In the genomic region with DNA sequence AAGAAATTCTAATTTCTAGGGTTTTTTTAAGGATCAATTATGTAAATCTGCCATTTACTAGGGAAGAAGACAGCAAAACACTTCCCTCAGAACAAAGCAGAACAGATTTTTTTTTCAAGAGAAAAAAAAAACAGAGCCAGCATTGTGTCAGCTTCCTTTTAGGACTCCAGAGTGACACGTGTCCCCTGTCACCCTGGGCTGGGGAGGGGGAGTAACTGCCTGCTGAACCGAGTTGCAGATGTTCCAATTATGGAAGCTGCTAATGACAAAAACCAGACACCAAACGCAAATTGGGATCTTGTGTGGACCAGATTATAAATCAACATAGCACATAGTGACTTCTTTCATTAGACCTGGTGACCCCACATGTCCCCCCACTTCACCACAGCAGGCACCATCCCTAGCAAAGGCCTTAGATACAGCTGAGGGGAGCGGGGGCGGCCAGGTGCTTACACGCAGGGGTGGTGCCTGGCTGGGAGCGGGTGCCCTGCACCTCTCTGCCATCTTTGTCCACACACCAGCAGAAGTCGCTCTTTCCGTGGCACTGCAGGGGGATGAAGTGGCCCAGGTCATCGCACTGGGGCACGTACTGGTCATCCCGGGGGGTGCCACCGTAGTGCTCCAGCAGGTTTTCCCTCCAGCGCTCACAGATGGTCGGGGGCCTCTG, we compare ENCODE assay signal across 18 cellular contexts. TPM values are rescaled to one million over a fixed set of nuclear protein-coding genes. Genes with fewer than 3 reads are reported as not detected.
DNase-seq lines count a peak whose midpoint lies in the region; ATAC-seq and TF ChIP-seq lines count a peak whose summit lies in the region.
"Had no signal": no experiment of that assay in that cellular context is flagged by ENCODE, and none has a peak within 500 bp of the region (broad histone marks: within the 10 kb centered on the region; RNA-seq: fewer than 3 reads in every experiment).

No MANE protein-coding gene starts in this region.

- H3K9me3 ChIP-seq in SK-N-SH: no peaks in the 10 kb centered on the region
- H3K9me3 ChIP-seq: spleen, thyroid gland had no signal

- no peak overlapping the region for H2AFZ ChIP-seq in SK-N-SH (ENCODE audit: low read depth)

- 88% methylated on average over 12 of the region's 15 CpGs for WGBS in SK-N-SH (ENCODE audit: low lambda C conversion rate)

- no peak for TF ChIP-seq CTCF in SK-N-SH (IDR thresholded peaks at IDR 0.05)
- no peak for TF ChIP-seq CTCF in CD14-positive monocyte (IDR thresholded peaks at IDR 0.05)

- intact Hi-C loops in Right ventricle myocardium superior (cut with DNase I): loop anchor here (5.0 kb wide), 1 partner anchor 53 kb away; a partner anchor contains a TSS
- intact Hi-C loops in CD14-positive monocyte (cut with micrococcal nuclease): no loop called here

- POLR2A ChIA-PET in SK-N-SH (lab: Yijun Ruan, JAX): no interaction called here

- TF ChIP-seq RAD21 in SK-N-SH (IDR thresholded peaks at IDR 0.05; ENCODE audit: low read length): no peak

- H3F3A ChIP-seq in SK-N-SH (replicated peaks; ENCODE audit: insufficient read depth): peaks cover 3% of the 10 kb centered on the region

- H3K9me3 Mint-ChIP-seq in memory B cell (no peaks in the 10 kb centered on the region), CD14-positive monocyte (no peaks in the 10 kb centered on the region)
- H3K9me3 Mint-ChIP-seq: activated CD4-positive, alpha-beta T cell treated with anti-CD3 and anti-CD28 coated beads, Interleukin-2, amount 10 ng/mL, durations not matched to agents 7 days and 5 days; HFFc6; naive thymus-derived CD4-positive, alpha-beta T cell had no signal

- no peaks in the 10 kb centered on the region for H3K4me1 Mint-ChIP-seq in memory B cell
- H3K4me1 Mint-ChIP-seq in CD14-positive monocyte: peaks cover 4% of the 10 kb centered on the region

- no peak overlapping the region; a peak in 1 of 4 replicates for H3K27ac ChIP-seq in SK-N-SH (ENCODE audit: low read depth in 2 of 2, low read length in 1 of 2)
- H3K27ac ChIP-seq in temporal lobe (ENCODE audit: low read depth, low read length): peak overlapping the region; percentile 98
- H3K27ac ChIP-seq: C4-2B, parathyroid adenoma, spleen had no signal

- no peak overlapping the region for H3K4me3 ChIP-seq in SK-N-SH (ENCODE audit: low read depth in 2 of 2, low read length in 1 of 2)
- H3K4me3 ChIP-seq: spleen, thyroid gland had no signal

- DNase-seq in SK-N-SH (peak; percentile 62), Right ventricle myocardium superior (peak; percentile 76), memory B cell (ENCODE audit: low spot score in 2 of 2) (no peak), CD14-positive monocyte (ENCODE audit: low spot score) (no peak)
- DNase-seq in activated CD4-positive, alpha-beta T cell treated with anti-CD3 and anti-CD28 coated beads for 48 hours: no peak
- DNase-seq: 8988T; activated CD4-positive, alpha-beta T cell treated with anti-CD3 and anti-CD28 coated beads, Interleukin-2, amount 10 ng/mL, durations not matched to agents 7 days and 5 days; amniotic stem cell; DMS153; HFFc6; naive thymus-derived CD4-positive, alpha-beta T cell; spleen had no signal

- H3K27ac Mint-ChIP-seq in memory B cell (peak overlapping the region; percentile 29), CD14-positive monocyte (no peak overlapping the region)
- H3K27ac Mint-ChIP-seq: activated CD4-positive, alpha-beta T cell treated with anti-CD3 and anti-CD28 coated beads, Interleukin-2, amount 10 ng/mL, durations not matched to agents 7 days and 5 days; HFFc6 had no signal

- ATAC-seq in SK-N-SH treated with all-trans-retinoic acid at 6 μM for 48 hours (no peak), Right ventricle myocardium superior (ENCODE audit: poor library complexity) (peak; percentile 76), memory B cell (ENCODE audit: low read depth) (no peak), HG03442 (IDR thresholded peaks at IDR 0.05; ENCODE audit: unreplicated experiment) (no peak)

- peaks cover 9% of the 10 kb centered on the region for H3K27me3 Mint-ChIP-seq in memory B cell
- peaks cover 1 to 4% (median 3%) of the 10 kb centered on the region in 3 donors for H3K27me3 Mint-ChIP-seq in CD14-positive monocyte (ENCODE audit: low read depth in 3 of 3)

- no peak overlapping the region for H3K4me3 Mint-ChIP-seq in memory B cell
- H3K4me3 Mint-ChIP-seq in CD14-positive monocyte: no peak overlapping the region
- H3K4me3 Mint-ChIP-seq: activated CD4-positive, alpha-beta T cell treated with anti-CD3 and anti-CD28 coated beads, Interleukin-2, amount 10 ng/mL, durations not matched to agents 7 days and 5 days; HFFc6; naive thymus-derived CD4-positive, alpha-beta T cell had no signal

- CTCF ChIA-PET in SK-N-SH (lab: Yijun Ruan, JAX): interaction anchor here (0.7 to 2.6 kb wide), 14 partner anchors 8 to 123 kb away, joined by 3 to 13 read pairs (median 3); no protein-coding TSS in a partner anchor

- peaks cover 11% of the 10 kb centered on the region for H3K36me3 Mint-ChIP-seq in memory B cell
- peaks cover 19 to 23% of the 10 kb centered on the region in 2 donors for H3K36me3 Mint-ChIP-seq in CD14-positive monocyte

- H3K9me2 ChIP-seq in SK-N-SH: no peaks in the 10 kb centered on the region

- no peaks in the 10 kb centered on the region for H3K79me2 ChIP-seq in SK-N-SH (ENCODE audit: insufficient read depth)
- H3K79me2 ChIP-seq: parathyroid adenoma had no signal

- H3K4me2 ChIP-seq in SK-N-SH: no peak overlapping the region

- no peaks in the 10 kb centered on the region for H3K27me3 ChIP-seq in SK-N-SH (ENCODE audit: insufficient read depth)
- H3K27me3 ChIP-seq: spleen, thyroid gland had no signal

- H3K9ac ChIP-seq in SK-N-SH: no peak overlapping the region
- H3K9ac ChIP-seq: parathyroid adenoma had no signal

- H3K4me1 ChIP-seq in SK-N-SH (ENCODE audit: control insufficient read depth in 1 of 2, insufficient read depth in 2 of 2, low read depth in 1 of 2, low read length in 1 of 2): peaks cover 0 to 22% of the 10 kb centered on the region in 2 experiments; a peak in 2 of 4 replicates

- TF ChIP-seq EP300 in SK-N-SH (IDR thresholded peaks at IDR 0.05; ENCODE audit: borderline replicate concordance in 1 of 2, low read depth in 1 of 2, low read length in 1 of 2): peak in 1 of 2 experiments; percentile 41; a peak in 2 of 4 replicates

- peaks cover 20 to 25% of the 10 kb centered on the region in 2 experiments for H3K36me3 ChIP-seq in SK-N-SH (replicated peaks in 1 of 2; ENCODE audit: control insufficient read depth in 1 of 2, insufficient read depth in 2 of 2, low read length in 1 of 2)

- H4K20me1 ChIP-seq in SK-N-SH (ENCODE audit: insufficient read depth): no peaks in the 10 kb centered on the region

TF ChIP-seq in SK-N-SH, 30 proteins besides CTCF, POLR2A, EP300 and RAD21:
- TF ChIP-seq RCOR1 (IDR thresholded peaks at IDR 0.05; ENCODE audit: low read length) (0 out of 2 replicates have a peak, but pooled peaks have one; percentile 11), YY1 (IDR thresholded peaks at IDR 0.05; ENCODE audit: low read depth) (no peak), MXI1 (IDR thresholded peaks at IDR 0.05; ENCODE audit: low read depth, low read length) (peak; percentile 96)

TF ChIP-seq in SK-N-SH treated with all-trans-retinoic acid at 6 μM for 48 hours, 23 proteins besides CTCF, POLR2A, EP300 and RAD21 (continues in another document):
- no peak for TF ChIP-seq ZNF565 (CRISPR knock-in tag; conservative IDR thresholded peaks at IDR 0.05; ENCODE audit: low read depth)
- TF ChIP-seq ESRRG (CRISPR knock-in tag; IDR thresholded peaks at IDR 0.05): no peak
- TF ChIP-seq ZFP30 (CRISPR knock-in tag; IDR thresholded peaks at IDR 0.05): no peak
- TF ChIP-seq, protein P1, sequence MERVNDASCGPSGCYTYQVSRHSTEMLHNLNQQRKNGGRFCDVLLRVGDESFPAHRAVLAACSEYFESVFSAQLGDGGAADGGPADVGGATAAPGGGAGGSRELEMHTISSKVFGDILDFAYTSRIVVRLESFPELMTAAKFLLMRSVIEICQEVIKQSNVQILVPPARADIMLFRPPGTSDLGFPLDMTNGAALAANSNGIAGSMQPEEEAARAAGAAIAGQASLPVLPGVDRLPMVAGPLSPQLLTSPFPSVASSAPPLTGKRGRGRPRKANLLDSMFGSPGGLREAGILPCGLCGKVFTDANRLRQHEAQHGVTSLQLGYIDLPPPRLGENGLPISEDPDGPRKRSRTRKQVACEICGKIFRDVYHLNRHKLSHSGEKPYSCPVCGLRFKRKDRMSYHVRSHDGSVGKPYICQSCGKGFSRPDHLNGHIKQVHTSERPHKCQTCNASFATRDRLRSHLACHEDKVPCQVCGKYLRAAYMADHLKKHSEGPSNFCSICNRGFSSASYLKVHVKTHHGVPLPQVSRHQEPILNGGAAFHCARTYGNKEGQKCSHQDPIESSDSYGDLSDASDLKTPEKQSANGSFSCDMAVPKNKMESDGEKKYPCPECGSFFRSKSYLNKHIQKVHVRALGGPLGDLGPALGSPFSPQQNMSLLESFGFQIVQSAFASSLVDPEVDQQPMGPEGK (CRISPR knock-in tag; IDR thresholded peaks at IDR 0.05; ENCODE audit: borderline replicate concordance): no peak
- TF ChIP-seq TCF4 (CRISPR knock-in tag; IDR thresholded peaks at IDR 0.05; ENCODE audit: borderline replicate concordance): no peak
- TF ChIP-seq ISL1 (CRISPR knock-in tag; IDR thresholded peaks at IDR 0.05): no peak
- no peak for TF ChIP-seq GLIS3 (CRISPR knock-in tag; IDR thresholded peaks at IDR 0.05)
- TF ChIP-seq, protein P2, sequence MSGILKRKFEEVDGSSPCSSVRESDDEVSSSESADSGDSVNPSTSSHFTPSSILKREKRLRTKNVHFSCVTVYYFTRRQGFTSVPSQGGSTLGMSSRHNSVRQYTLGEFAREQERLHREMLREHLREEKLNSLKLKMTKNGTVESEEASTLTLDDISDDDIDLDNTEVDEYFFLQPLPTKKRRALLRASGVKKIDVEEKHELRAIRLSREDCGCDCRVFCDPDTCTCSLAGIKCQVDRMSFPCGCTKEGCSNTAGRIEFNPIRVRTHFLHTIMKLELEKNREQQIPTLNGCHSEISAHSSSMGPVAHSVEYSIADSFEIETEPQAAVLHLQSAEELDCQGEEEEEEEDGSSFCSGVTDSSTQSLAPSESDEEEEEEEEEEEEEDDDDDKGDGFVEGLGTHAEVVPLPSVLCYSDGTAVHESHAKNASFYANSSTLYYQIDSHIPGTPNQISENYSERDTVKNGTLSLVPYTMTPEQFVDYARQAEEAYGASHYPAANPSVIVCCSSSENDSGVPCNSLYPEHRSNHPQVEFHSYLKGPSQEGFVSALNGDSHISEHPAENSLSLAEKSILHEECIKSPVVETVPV (CRISPR knock-in tag; IDR thresholded peaks at IDR 0.05): no peak

RNA-seq across cellular contexts. Expression of a gene that starts 25.4 kb away (rescaled TPM):
- polyA plus RNA-seq in SK-N-SH (2012; rRNA removed) (42.5 and 43.6 TPM in 2 replicates), CD14-positive monocyte (100 to 1,000 TPM; 149 to 152 TPM)
- polyA plus RNA-seq in SK-N-SH (2012; cell fraction: cytosol; rRNA removed): 68.2 and 96.1 TPM in 2 replicates
- 12.3 and 26.7 TPM in 2 replicates for polyA plus RNA-seq in SK-N-SH (2012; cell fraction: nucleus; rRNA removed)
- total RNA-seq in Right ventricle myocardium superior (218 TPM), temporal lobe (23.1 TPM)

RNA-seq across cellular contexts. Expression of a gene that starts 54.1 kb away (rescaled TPM):
- polyA plus RNA-seq in SK-N-SH (2012; rRNA removed) (15.9 and 22.7 TPM in 2 replicates), CD14-positive monocyte (not detected)
- 19.8 and 21.6 TPM in 2 replicates for polyA plus RNA-seq in SK-N-SH (2012; cell fraction: cytosol; rRNA removed)
- 36.1 and 46.6 TPM in 2 replicates for polyA plus RNA-seq in SK-N-SH (2012; cell fraction: nucleus; rRNA removed)
- total RNA-seq in Right ventricle myocardium superior (39.5 TPM), temporal lobe (11.8 TPM)

Comparison
In these comparisons a context has a peak if more than half of its experiments do, and no peak if none do; other contexts are left out.
1. DNase-seq: peak in SK-N-SH (single experiment) and Right ventricle myocardium superior (single experiment); none in memory B cell (0 of 2), CD14-positive monocyte (single experiment) and activated CD4-positive, alpha-beta T cell treated with anti-CD3 and anti-CD28 coated beads for 48 hours (single experiment).